19 cellular contexts compared by ENCODE assay signal in the genomic region with DNA sequence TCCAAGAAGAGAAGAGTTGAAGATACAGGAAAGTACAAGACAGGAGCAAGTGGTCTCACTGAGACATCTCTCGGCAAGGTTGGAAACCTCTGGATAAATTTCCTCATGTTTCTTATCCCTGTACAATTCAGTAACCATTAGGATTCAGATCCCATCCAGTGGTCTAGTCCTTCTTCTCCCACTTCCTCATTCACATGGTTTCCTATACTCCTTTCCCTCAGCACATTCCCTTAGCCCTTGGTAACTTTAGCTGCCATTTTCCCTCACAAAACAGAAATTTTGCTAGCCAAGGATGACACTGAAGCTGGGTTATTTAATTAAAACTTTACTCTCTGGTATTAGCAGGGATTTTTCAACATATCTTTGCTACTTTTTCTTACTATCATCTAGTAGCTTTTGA.
A peak's percentile ranks its signal among the peaks of the same experiment; 100 is the strongest.
DNase-seq lines count a peak whose midpoint lies in the region; ATAC-seq, FAIRE-seq and TF ChIP-seq lines count a peak whose summit lies in the region.
"Had no signal": no experiment of that assay in that cellular context is flagged by ENCODE, and none has a peak within 500 bp of the region (broad histone marks: within the 10 kb centered on the region; RNA-seq: fewer than 3 reads in every experiment).

No MANE protein-coding gene starts in this region.

- H3K9ac ChIP-seq in GM12878 (ENCODE audit: control insufficient read depth, insufficient read depth, low read length) = no peak overlapping the region
- H3K9ac ChIP-seq: BLaER1 had no signal

- no peaks in the 10 kb centered on the region for H3K4me1 Mint-ChIP-seq in naive thymus-derived CD8-positive, alpha-beta T cell
- H3K4me1 Mint-ChIP-seq: CD4-positive, alpha-beta memory T cell had no signal

- TF ChIP-seq POLR2A in GM12891 (IDR thresholded peaks at IDR 0.05; ENCODE audit: low read depth, low read length) (no peak), GM12878 (IDR thresholded peaks at IDR 0.05; ENCODE audit: low read depth, low read length) (no peak), uterus (IDR thresholded peaks at IDR 0.05) (no peak)

- H3K36me3 ChIP-seq in GM12878 (ENCODE audit: control insufficient read depth in 2 of 2, insufficient read depth in 2 of 2, low read length in 1 of 2) (no peaks in the 10 kb centered on the region), psoas muscle (ENCODE audit: insufficient read depth in 1 of 2, low read depth in 1 of 2) (no peaks in the 10 kb centered on the region), uterus (no peaks in the 10 kb centered on the region), pancreas (no peaks in the 10 kb centered on the region)
- H3K36me3 ChIP-seq: BLaER1 had no signal

- H3K27ac ChIP-seq in GM12878 (ENCODE audit: control insufficient read depth, insufficient read depth) (no peak overlapping the region), psoas muscle (peak overlapping the region; percentile 75), uterus (peak overlapping the region; percentile 72 to 77), pancreas (no peak overlapping the region)
- H3K27ac ChIP-seq: BLaER1 had no signal

- no TSS peak for BruUV-seq in GM12878 (replicated peaks; lab: Mats Ljungman, UMichigan)

- H2AFZ ChIP-seq in GM12878 (ENCODE audit: control insufficient read depth, low read depth, low read length) = no peak overlapping the region

- H3K4me3 Mint-ChIP-seq in naive thymus-derived CD8-positive, alpha-beta T cell = no peak overlapping the region
- H3K4me3 Mint-ChIP-seq: CD14-positive monocyte; CD4-positive, alpha-beta memory T cell; HFFc6 had no signal

- no peaks in the 10 kb centered on the region for H3K27me3 ChIP-seq in GM12878 (replicated peaks in 1 of 2; ENCODE audit: control insufficient read depth in 2 of 2, insufficient read depth in 2 of 2, low read length in 1 of 2)
- no peaks in the 10 kb centered on the region for H3K27me3 ChIP-seq in psoas muscle (ENCODE audit: insufficient read depth in 3 of 3, low read length in 2 of 3)
- H3K27me3 ChIP-seq in uterus = no peaks in the 10 kb centered on the region
- no peaks in the 10 kb centered on the region for H3K27me3 ChIP-seq in pancreas
- H3K27me3 ChIP-seq: BLaER1 had no signal

- H4K20me1 ChIP-seq in GM12878 (ENCODE audit: control insufficient read depth, insufficient read depth) = no peaks in the 10 kb centered on the region
- H4K20me1 ChIP-seq: BLaER1 had no signal

- no peaks in the 10 kb centered on the region for H3K79me2 ChIP-seq in GM12878 (ENCODE audit: control insufficient read depth, insufficient read depth, low read length)

- ATAC-seq in GM12878 (no peak), psoas muscle (no peak), pancreas (no peak), HG02678 (IDR thresholded peaks at IDR 0.05; ENCODE audit: unreplicated experiment) (no peak)
- ATAC-seq in naive thymus-derived CD8-positive, alpha-beta T cell = no peak
- ATAC-seq: HCT116, HepG2 had no signal

- CTCF ChIA-PET in GM12878 (lab: Yijun Ruan, JAX) = interaction anchor here (1.0 to 2.0 kb wide), 4 partner anchors 10 to 43 kb away, joined by 3 to 4 read pairs (median 4); no protein-coding TSS in a partner anchor

- RAD21 ChIA-PET in GM12878 (lab: Charles Lee; ENCODE audit: unreplicated experiment) = no interaction called here

- 85% methylated on average over 1 of the region's 1 CpG for WGBS in GM12878 (ENCODE audit: insufficient coverage, insufficient replicate concordance, low lambda C conversion rate, missing lambda C conversion rate)
- 91 to 100% (median 100%) methylated on average over 1 of the region's 1 CpG for WGBS in psoas muscle, 3 donors
- WGBS in pancreas, 2 donors = 93 to 97% methylated on average over 1 of the region's 1 CpG

- TF ChIP-seq RAD21 in GM12878 (IDR thresholded peaks at IDR 0.05; ENCODE audit: insufficient read depth, low read depth, low read length) = no peak

- H3K4me3 ChIP-seq in GM12878 = no peak overlapping the region
- H3K4me3 ChIP-seq in psoas muscle = no peak overlapping the region
- H3K4me3 ChIP-seq in uterus = no peak overlapping the region
- no peak overlapping the region for H3K4me3 ChIP-seq in pancreas
- H3K4me3 ChIP-seq: BLaER1 had no signal

- no peak for DNase-seq in GM12891 (ENCODE audit: insufficient read length, low spot score)
- DNase-seq in GM12878 (ENCODE audit: low read depth, low spot score) = no peak
- no peak for DNase-seq in psoas muscle
- no peak for DNase-seq in uterus
- no peak for DNase-seq in pancreas
- DNase-seq in naive thymus-derived CD8-positive, alpha-beta T cell = no peak
- DNase-seq: 8988T; CD4-positive, alpha-beta memory T cell; DMS153; DMS79; GDM1; GOT3; H7; HFFc6 had no signal

- FAIRE-seq in GM12891 (lab: Jason Lieb, UNC) (no peak), GM12878 (lab: Jason Lieb, UNC) (no peak), pancreas (lab: Jason Lieb, UNC) (no peak)
- FAIRE-seq: HepG2 had no signal

- TF ChIP-seq CTCF in GM12878 (IDR thresholded peaks at IDR 0.05 in 2 of 3, conservative IDR thresholded peaks at IDR 0.05 in 1 of 3; ENCODE audit: control insufficient read depth in 2 of 3, extremely low read depth in 1 of 3, insufficient read depth in 1 of 3, low read depth in 3 of 3, low read length in 3 of 3) (no peak), psoas muscle (IDR thresholded peaks at IDR 0.05) (no peak), uterus (IDR thresholded peaks at IDR 0.05) (no peak), pancreas (IDR thresholded peaks at IDR 0.05) (no peak)

- H3K9me3 Mint-ChIP-seq in naive thymus-derived CD8-positive, alpha-beta T cell = no peaks in the 10 kb centered on the region
- H3K9me3 Mint-ChIP-seq: CD4-positive, alpha-beta memory T cell had no signal

- no peaks in the 10 kb centered on the region for H3K36me3 Mint-ChIP-seq in naive thymus-derived CD8-positive, alpha-beta T cell
- H3K36me3 Mint-ChIP-seq: CD4-positive, alpha-beta memory T cell had no signal

- H3K27ac Mint-ChIP-seq in naive thymus-derived CD8-positive, alpha-beta T cell = peak overlapping the region in 1 of 10 donors; percentile 58
- H3K27ac Mint-ChIP-seq: CD14-positive monocyte; CD4-positive, alpha-beta memory T cell; HFFc6 had no signal

- no peaks in the 10 kb centered on the region; the same call in 2 of the 3 replicates for H3K9me3 ChIP-seq in GM12878 (replicated peaks; ENCODE audit: control insufficient read depth, insufficient read depth, low read length)
- H3K9me3 ChIP-seq in psoas muscle = no peaks in the 10 kb centered on the region
- no peaks in the 10 kb centered on the region for H3K9me3 ChIP-seq in uterus
- H3K9me3 ChIP-seq in pancreas = no peaks in the 10 kb centered on the region
- H3K9me3 ChIP-seq: BLaER1 had no signal

- POLR2A ChIA-PET in GM12878 (lab: Charles Lee) = no interaction called here
- POLR2A ChIA-PET in naive thymus-derived CD8-positive, alpha-beta T cell (lab: Charles Lee) = no interaction called here

- SMC1A ChIA-PET in GM12878 (lab: Charles Lee; ENCODE audit: uncharacterized antibody, unreplicated experiment) = no interaction called here

- no peaks in the 10 kb centered on the region for H3K4me1 ChIP-seq in GM12878 (ENCODE audit: control insufficient read depth, insufficient read depth, low read length)
- H3K4me1 ChIP-seq in psoas muscle = peaks cover 39% of the 10 kb centered on the region
- no peaks in the 10 kb centered on the region for H3K4me1 ChIP-seq in uterus
- no peaks in the 10 kb centered on the region for H3K4me1 ChIP-seq in pancreas
- H3K4me1 ChIP-seq: BLaER1 had no signal

- no peak overlapping the region for H3K4me2 ChIP-seq in GM12878 (ENCODE audit: control insufficient read depth, insufficient read depth)
- H3K4me2 ChIP-seq: BLaER1 had no signal

- in situ Hi-C loops in GM12878 (cut with MboI) = loop anchor here (5.0 kb wide), 1 partner anchor 74 kb away; no protein-coding TSS in a partner anchor

- intact Hi-C loops in GM12878 (cut with micrococcal nuclease; ENCODE audit: unreplicated experiment) = no loop called here
- intact Hi-C loops in psoas muscle (cut with DNase I) = no loop called here
- intact Hi-C loops in uterus (cut with DNase I; ENCODE audit: low total_unique reads) = no loop called here
- intact Hi-C loops in pancreas (cut with DNase I) = no loop called here

- TF ChIP-seq EP300 in GM12878 (IDR thresholded peaks at IDR 0.05; ENCODE audit: borderline replicate concordance in 1 of 2, control insufficient read depth in 1 of 2, low read depth in 2 of 2, low read length in 2 of 2) = no peak

- H3K27me3 Mint-ChIP-seq in naive thymus-derived CD8-positive, alpha-beta T cell = peaks cover 0 to 28% (median 3%) of the 10 kb centered on the region in 5 donors

TF ChIP-seq in GM12891, 5 proteins besides CTCF, POLR2A, EP300 and RAD21:
- no peak for TF ChIP-seq PAX5 (IDR thresholded peaks at IDR 0.05; ENCODE audit: insufficient read depth, low read length, severe bottlenecking)
- 0 out of 2 replicates have a peak, but pooled peaks have one; percentile 19 for TF ChIP-seq SPI1 (IDR thresholded peaks at IDR 0.05; ENCODE audit: low read depth, low read length)

TF ChIP-seq in GM12878, 131 proteins besides CTCF, POLR2A, EP300 and RAD21:
- TF ChIP-seq LARP7 (IDR thresholded peaks at IDR 0.05) (no peak), NFIC (IDR thresholded peaks at IDR 0.05; ENCODE audit: low read depth, low read length) (no peak), MTA2 (IDR thresholded peaks at IDR 0.05; ENCODE audit: low read depth) (no peak), ZNF217 (IDR thresholded peaks at IDR 0.05) (no peak), CREB1 (IDR thresholded peaks at IDR 0.05; ENCODE audit: low read depth) (no peak), SPI1 (IDR thresholded peaks at IDR 0.05; ENCODE audit: borderline replicate concordance, insufficient read depth, low read depth, low read length) (peak; percentile 18; the same call in 1 of the 2 replicates)

Comparison
In these comparisons a context has a peak if more than half of its experiments do, and no peak if none do; other contexts are left out.
1. H3K27ac ChIP-seq: peak in psoas muscle (single experiment) and uterus (2 of 2); none in GM12878 (single experiment) and pancreas (0 of 4).